8 cellular contexts compared by ENCODE assay signal in the genomic region with DNA sequence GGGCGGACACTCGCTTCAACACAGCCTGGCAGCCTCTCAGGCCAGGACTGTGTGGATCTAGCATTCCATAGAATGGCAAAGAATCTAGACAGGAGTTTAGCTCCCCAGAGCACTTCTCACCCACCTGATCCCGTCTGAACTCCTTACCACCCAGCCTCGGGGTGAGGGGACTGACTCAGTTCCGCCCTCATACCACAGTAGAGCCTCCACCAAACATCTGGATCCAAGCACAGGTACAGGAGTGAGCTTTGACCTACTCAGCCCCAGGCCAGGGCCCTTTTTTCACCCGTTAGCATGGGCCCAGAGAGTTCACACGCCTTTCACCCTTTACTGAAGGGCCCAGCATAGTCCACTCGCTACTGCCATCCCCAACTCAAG. TPM values are rescaled to one million over a fixed set of nuclear protein-coding genes. Genes with fewer than 3 reads are reported as not detected.
DNase-seq lines count a peak whose midpoint lies in the region; ATAC-seq and TF ChIP-seq lines count a peak whose summit lies in the region.

No MANE protein-coding gene starts in this region.

- peaks cover 0 to 15% (median 0%) of the 10 kb centered on the region in 4 donors for H3K36me3 ChIP-seq in upper lobe of left lung

- CTCF ChIA-PET in activated naive CD4-positive, alpha-beta T cell treated with anti-CD3 and anti-CD28 coated beads, Interleukin-2, amount 10 ng/mL, durations not matched to agents 7 days and 5 days (lab: Charles Lee) = interaction anchor here (0.6 to 1.6 kb wide), 5 partner anchors 10 to 715 kb away, joined by 3 to 5 read pairs (median 3); no protein-coding TSS in a partner anchor

- peaks cover 37% of the 10 kb centered on the region for H3K36me3 Mint-ChIP-seq in activated naive CD4-positive, alpha-beta T cell treated with anti-CD3 and anti-CD28 coated beads, Interleukin-2, amount 10 ng/mL, durations not matched to agents 7 days and 5 days

- ATAC-seq in upper lobe of left lung (ENCODE audit: low FRiP score in 2 of 2) = peak in 1 of 2 donors; percentile 6
- no peak for ATAC-seq in GM19351 (IDR thresholded peaks at IDR 0.05; ENCODE audit: unreplicated experiment)

- TF ChIP-seq CTCF in astrocyte of the spinal cord (IDR thresholded peaks at IDR 0.05; ENCODE audit: low read depth, low read length) (no peak), lower leg skin (IDR thresholded peaks at IDR 0.05) (no peak), upper lobe of left lung (IDR thresholded peaks at IDR 0.05) (no peak)

- H3K4me1 ChIP-seq in upper lobe of left lung = peaks cover 51 to 60% (median 54%) of the 10 kb centered on the region in 4 donors

- intact Hi-C loops in lower leg skin (cut with DNase I; ENCODE audit: low total_unique reads) = no loop called here

- H3K27me3 Mint-ChIP-seq in activated naive CD4-positive, alpha-beta T cell treated with anti-CD3 and anti-CD28 coated beads, Interleukin-2, amount 10 ng/mL, durations not matched to agents 7 days and 5 days = no peaks in the 10 kb centered on the region

- no peak for DNase-seq in activated naive CD4-positive, alpha-beta T cell treated with anti-CD3 and anti-CD28 coated beads, Interleukin-2, amount 10 ng/mL, durations not matched to agents 7 days and 5 days
- no peak for DNase-seq in activated naive CD4-positive, alpha-beta T cell (lab: John Stamatoyannopoulos, UW)
- no peak for DNase-seq in astrocyte of the spinal cord (ENCODE audit: low read depth, low spot score)
- no peak for DNase-seq in lower leg skin (ENCODE audit: low spot score in 2 of 2)
- no peak for DNase-seq in upper lobe of left lung
- DNase-seq in NCI-H2227 (lab: John Stamatoyannopoulos, UW; ENCODE audit: unreplicated experiment) = no peak
- DNase-seq in globus pallidus (ENCODE audit: low spot score) = no peak

- in situ Hi-C loops in astrocyte of the spinal cord (cut with HindIII; ENCODE audit: low sequenced_read_pairs) = no loop called here

- no peaks in the 10 kb centered on the region for H3K9me3 ChIP-seq in upper lobe of left lung

- H3K27ac Mint-ChIP-seq in activated naive CD4-positive, alpha-beta T cell treated with anti-CD3 and anti-CD28 coated beads, Interleukin-2, amount 10 ng/mL, durations not matched to agents 7 days and 5 days = peak overlapping the region; percentile 82

- H3K9me3 Mint-ChIP-seq in activated naive CD4-positive, alpha-beta T cell treated with anti-CD3 and anti-CD28 coated beads, Interleukin-2, amount 10 ng/mL, durations not matched to agents 7 days and 5 days = no peaks in the 10 kb centered on the region

- no peaks in the 10 kb centered on the region for H3K27me3 ChIP-seq in upper lobe of left lung

- peak overlapping the region; percentile 87 to 91 (median 88) for H3K27ac ChIP-seq in upper lobe of left lung

- TF ChIP-seq POLR2A in lower leg skin (IDR thresholded peaks at IDR 0.05) (no peak), upper lobe of left lung (IDR thresholded peaks at IDR 0.05) (no peak)

- H3K4me3 ChIP-seq in astrocyte of the spinal cord (ENCODE audit: low read depth, low read length) = peak overlapping the region; percentile 100
- peak overlapping the region; percentile 100 for H3K4me3 ChIP-seq in lower leg skin (ENCODE audit: low read depth, poor library complexity, severe bottlenecking)
- peak overlapping the region; percentile 84 to 97 (median 96) for H3K4me3 ChIP-seq in upper lobe of left lung

- WGBS in lower leg skin, 2 donors = 8 to 9% methylated on average over 7 of the region's 8 CpGs
- 9 to 19% methylated on average over 5 to 7 of the region's 8 CpGs for WGBS in upper lobe of left lung, 2 donors

- peak overlapping the region; percentile 90 for H3K4me3 Mint-ChIP-seq in activated naive CD4-positive, alpha-beta T cell treated with anti-CD3 and anti-CD28 coated beads, Interleukin-2, amount 10 ng/mL, durations not matched to agents 7 days and 5 days

- peaks cover 66% of the 10 kb centered on the region for H3K4me1 Mint-ChIP-seq in activated naive CD4-positive, alpha-beta T cell treated with anti-CD3 and anti-CD28 coated beads, Interleukin-2, amount 10 ng/mL, durations not matched to agents 7 days and 5 days

- TF ChIP-seq EP300 in upper lobe of left lung (IDR thresholded peaks at IDR 0.05) = no peak

RNA-seq across cellular contexts. Expression of a gene that starts 0.7 kb away (rescaled TPM):
- total RNA-seq in lower leg skin = 100 to 1,000 TPM in 1 of 4 donors, 10 to 100 TPM in 3; 82.7 to 270 (median 94.7) TPM
- total RNA-seq in upper lobe of left lung = 100 to 1,000 TPM in 3 of 6 donors, 10 to 100 TPM in 3; 36.7 to 158 (median 105) TPM
